In the genomic region with DNA sequence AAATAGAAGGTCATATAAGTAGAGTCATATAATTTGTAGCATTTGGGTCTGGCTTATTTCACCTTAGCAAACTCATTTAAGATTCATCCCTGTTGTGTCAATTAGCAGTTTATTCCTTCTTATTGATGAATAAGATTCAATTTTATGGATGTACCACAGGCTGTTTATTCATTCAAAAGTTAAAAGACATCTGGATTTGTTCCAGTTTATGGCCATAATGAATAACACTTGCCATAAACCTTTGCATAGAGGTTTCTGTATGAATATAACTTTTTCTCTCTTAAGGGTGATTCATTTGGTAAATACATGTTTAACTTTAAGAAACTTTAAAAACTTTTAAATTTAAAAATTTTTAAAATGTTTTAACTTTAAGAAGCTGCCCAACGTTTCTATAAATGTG, we compare ENCODE assay signal across 17 cellular contexts.
"Had no signal": no experiment of that assay in that cellular context is flagged by ENCODE, and none has a peak within 500 bp of the region (broad histone marks: within the 10 kb centered on the region; RNA-seq: fewer than 3 reads in every experiment).

No MANE protein-coding gene starts in this region.

- H3K4me3 ChIP-seq: Peyer's patch, SJCRH30 had no signal

- H3K36me3 ChIP-seq: Peyer's patch, SJCRH30 had no signal

- DNase-seq: activated CD4-positive, alpha-beta T cell treated with anti-CD3 and anti-CD28 coated beads for 4 hours; activated CD8-positive, alpha-beta memory T cell treated with anti-CD3 and anti-CD28 coated beads, Interleukin-2, amount 50 U/mL, for 48 hours; activated CD8-positive, alpha-beta T cell treated with anti-CD3 and anti-CD28 coated beads for 36 hours; activated gamma-delta T cell; activated naive CD4-positive, alpha-beta T cell treated with anti-CD3 and anti-CD28 coated beads for 36 hours; activated T-cell treated with anti-CD3 and anti-CD28 coated beads, Interleukin-2, amount 50 U/mL, for 1 hour; amygdala; NCI-H1092; NCI-H1436; NCI-H187; NCI-H446; NCI-H524; Peyer's patch; Right ventricle myocardium superior; SJCRH30 had no signal

- H3K27me3 ChIP-seq: Peyer's patch, SJCRH30 had no signal

- H3K9me3 ChIP-seq: Peyer's patch, SJCRH30 had no signal

- ATAC-seq: activated CD4-positive, CD25-positive, alpha-beta regulatory T cell treated with anti-CD3 and anti-CD28 coated beads, Interleukin-2, amount 50 U/mL, for 24 hours; activated CD8-positive, alpha-beta T cell treated with anti-CD3 and anti-CD28 coated beads for 36 hours had no signal

- H3K4me1 ChIP-seq: Peyer's patch had no signal

- H3K27ac ChIP-seq: Peyer's patch, RWPE1, SJCRH30 had no signal
